ENCODE assay signal across 1 cellular context in the genomic region with DNA sequence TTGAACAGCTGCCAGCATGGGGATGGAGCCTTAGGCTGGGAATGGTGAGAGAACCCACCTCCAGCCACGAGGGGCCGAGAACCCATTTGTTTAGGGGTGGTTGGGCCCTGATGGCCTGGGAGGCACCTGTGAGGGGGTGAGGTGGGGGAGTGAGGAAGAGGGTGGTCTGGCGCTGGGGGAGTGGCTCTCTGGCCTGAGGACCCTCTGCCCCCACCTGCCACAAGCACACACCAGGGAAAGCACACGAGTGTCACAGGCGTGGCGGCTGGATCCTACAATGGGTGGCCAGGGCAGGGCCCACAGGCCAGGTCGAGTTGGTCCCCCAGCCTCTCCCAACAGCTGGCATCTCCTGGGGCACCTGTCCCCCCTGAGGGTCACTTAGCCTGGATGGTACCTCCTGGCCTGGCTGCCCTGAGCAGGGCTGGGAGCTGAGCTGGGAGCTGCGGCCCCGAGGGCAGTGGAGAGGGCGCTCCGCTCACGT.
TF ChIP-seq lines count a peak whose summit lies in the region.

No MANE protein-coding gene starts in this region.

TF ChIP-seq in WTC11, 78 proteins besides CTCF, POLR2A, EP300 and RAD21 (continued from another document):
- TF ChIP-seq, protein P1, sequence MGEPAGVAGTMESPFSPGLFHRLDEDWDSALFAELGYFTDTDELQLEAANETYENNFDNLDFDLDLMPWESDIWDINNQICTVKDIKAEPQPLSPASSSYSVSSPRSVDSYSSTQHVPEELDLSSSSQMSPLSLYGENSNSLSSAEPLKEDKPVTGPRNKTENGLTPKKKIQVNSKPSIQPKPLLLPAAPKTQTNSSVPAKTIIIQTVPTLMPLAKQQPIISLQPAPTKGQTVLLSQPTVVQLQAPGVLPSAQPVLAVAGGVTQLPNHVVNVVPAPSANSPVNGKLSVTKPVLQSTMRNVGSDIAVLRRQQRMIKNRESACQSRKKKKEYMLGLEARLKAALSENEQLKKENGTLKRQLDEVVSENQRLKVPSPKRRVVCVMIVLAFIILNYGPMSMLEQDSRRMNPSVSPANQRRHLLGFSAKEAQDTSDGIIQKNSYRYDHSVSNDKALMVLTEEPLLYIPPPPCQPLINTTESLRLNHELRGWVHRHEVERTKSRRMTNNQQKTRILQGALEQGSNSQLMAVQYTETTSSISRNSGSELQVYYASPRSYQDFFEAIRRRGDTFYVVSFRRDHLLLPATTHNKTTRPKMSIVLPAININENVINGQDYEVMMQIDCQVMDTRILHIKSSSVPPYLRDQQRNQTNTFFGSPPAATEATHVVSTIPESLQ (CRISPR knock-in tag; IDR thresholded peaks at IDR 0.05): no peak
- TF ChIP-seq RELA (CRISPR knock-in tag; IDR thresholded peaks at IDR 0.05; ENCODE audit: borderline replicate concordance) (no peak), IRF2 (CRISPR knock-in tag; IDR thresholded peaks at IDR 0.05; ENCODE audit: borderline replicate concordance, low read depth) (no peak), NFYB (CRISPR knock-in tag; conservative IDR thresholded peaks at IDR 0.05; ENCODE audit: low read depth) (no peak), NR3C1 (CRISPR knock-in tag; conservative IDR thresholded peaks at IDR 0.05; ENCODE audit: low read depth) (no peak)
- TF ChIP-seq, protein P2, sequence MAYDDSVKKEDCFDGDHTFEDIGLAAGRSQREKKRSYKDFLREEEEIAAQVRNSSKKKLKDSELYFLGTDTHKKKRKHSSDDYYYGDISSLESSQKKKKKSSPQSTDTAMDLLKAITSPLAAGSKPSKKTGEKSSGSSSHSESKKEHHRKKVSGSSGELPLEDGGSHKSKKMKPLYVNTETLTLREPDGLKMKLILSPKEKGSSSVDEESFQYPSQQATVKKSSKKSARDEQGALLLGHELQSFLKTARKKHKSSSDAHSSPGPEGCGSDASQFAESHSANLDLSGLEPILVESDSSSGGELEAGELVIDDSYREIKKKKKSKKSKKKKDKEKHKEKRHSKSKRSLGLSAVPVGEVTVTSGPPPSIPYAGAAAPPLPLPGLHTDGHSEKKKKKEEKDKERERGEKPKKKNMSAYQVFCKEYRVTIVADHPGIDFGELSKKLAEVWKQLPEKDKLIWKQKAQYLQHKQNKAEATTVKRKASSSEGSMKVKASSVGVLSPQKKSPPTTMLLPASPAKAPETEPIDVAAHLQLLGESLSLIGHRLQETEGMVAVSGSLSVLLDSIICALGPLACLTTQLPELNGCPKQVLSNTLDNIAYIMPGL (CRISPR knock-in tag; IDR thresholded peaks at IDR 0.05): no peak
- TF ChIP-seq, protein P3, sequence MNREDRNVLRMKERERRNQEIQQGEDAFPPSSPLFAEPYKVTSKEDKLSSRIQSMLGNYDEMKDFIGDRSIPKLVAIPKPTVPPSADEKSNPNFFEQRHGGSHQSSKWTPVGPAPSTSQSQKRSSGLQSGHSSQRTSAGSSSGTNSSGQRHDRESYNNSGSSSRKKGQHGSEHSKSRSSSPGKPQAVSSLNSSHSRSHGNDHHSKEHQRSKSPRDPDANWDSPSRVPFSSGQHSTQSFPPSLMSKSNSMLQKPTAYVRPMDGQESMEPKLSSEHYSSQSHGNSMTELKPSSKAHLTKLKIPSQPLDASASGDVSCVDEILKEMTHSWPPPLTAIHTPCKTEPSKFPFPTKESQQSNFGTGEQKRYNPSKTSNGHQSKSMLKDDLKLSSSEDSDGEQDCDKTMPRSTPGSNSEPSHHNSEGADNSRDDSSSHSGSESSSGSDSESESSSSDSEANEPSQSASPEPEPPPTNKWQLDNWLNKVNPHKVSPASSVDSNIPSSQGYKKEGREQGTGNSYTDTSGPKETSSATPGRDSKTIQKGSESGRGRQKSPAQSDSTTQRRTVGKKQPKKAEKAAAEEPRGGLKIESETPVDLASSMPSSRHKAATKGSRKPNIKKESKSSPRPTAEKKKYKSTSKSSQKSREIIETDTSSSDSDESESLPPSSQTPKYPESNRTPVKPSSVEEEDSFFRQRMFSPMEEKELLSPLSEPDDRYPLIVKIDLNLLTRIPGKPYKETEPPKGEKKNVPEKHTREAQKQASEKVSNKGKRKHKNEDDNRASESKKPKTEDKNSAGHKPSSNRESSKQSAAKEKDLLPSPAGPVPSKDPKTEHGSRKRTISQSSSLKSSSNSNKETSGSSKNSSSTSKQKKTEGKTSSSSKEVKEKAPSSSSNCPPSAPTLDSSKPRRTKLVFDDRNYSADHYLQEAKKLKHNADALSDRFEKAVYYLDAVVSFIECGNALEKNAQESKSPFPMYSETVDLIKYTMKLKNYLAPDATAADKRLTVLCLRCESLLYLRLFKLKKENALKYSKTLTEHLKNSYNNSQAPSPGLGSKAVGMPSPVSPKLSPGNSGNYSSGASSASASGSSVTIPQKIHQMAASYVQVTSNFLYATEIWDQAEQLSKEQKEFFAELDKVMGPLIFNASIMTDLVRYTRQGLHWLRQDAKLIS (CRISPR knock-in tag; IDR thresholded peaks at IDR 0.05; ENCODE audit: borderline replicate concordance): no peak
TF ChIP-seq in WTC11: peak in this region for 0.
